ENCODE assay signal across 8 cellular contexts in genomic region chr18:63422862-63423304, GRCh38. TPM values are rescaled to one million over a fixed set of nuclear protein-coding genes. Genes with fewer than 3 reads are reported as not detected.
DNase-seq lines count a peak whose midpoint lies in the region; ATAC-seq, FAIRE-seq and TF ChIP-seq lines count a peak whose summit lies in the region.

No MANE protein-coding gene starts in this region.

- H3K4me1 Mint-ChIP-seq in Caco-2 (ENCODE audit: low read depth, unreplicated experiment): peaks cover 9% of the 10 kb centered on the region

- H3K36me3 Mint-ChIP-seq in Caco-2 (ENCODE audit: insufficient read depth, unreplicated experiment): peaks cover 18% of the 10 kb centered on the region

- no peaks in the 10 kb centered on the region for H3K27me3 Mint-ChIP-seq in Caco-2 (ENCODE audit: insufficient read depth, unreplicated experiment)

- peak overlapping the region; percentile 99 for H3K4me2 ChIP-seq in GM12878 (ENCODE audit: control insufficient read depth, insufficient read depth)

- H4K20me1 ChIP-seq in GM12878 (ENCODE audit: control insufficient read depth, insufficient read depth): no peaks in the 10 kb centered on the region

- 0 out of 2 replicates have a peak, but pooled peaks have one; percentile 8 for TF ChIP-seq POLR2A in GM12878 (IDR thresholded peaks at IDR 0.05; ENCODE audit: low read depth, low read length)

- no peak for TF ChIP-seq RAD21 in GM12878 (IDR thresholded peaks at IDR 0.05; ENCODE audit: insufficient read depth, low read depth, low read length)

- no peaks in the 10 kb centered on the region for H3K36me3 ChIP-seq in Caco-2 (ENCODE audit: control insufficient read depth, insufficient read depth, low read length)
- no peaks in the 10 kb centered on the region; a peak in 1 of 4 replicates for H3K36me3 ChIP-seq in GM12878 (ENCODE audit: control insufficient read depth in 2 of 2, insufficient read depth in 2 of 2, low read length in 1 of 2)

- CTCF ChIA-PET in Caco-2 (lab: Charles Lee) (interaction anchor here (1.2 kb wide), 1 partner anchor 17 kb away, joined by 3 read pairs; no protein-coding TSS in a partner anchor), GM12878 (lab: Yijun Ruan, JAX) (interaction anchor here (1.0 to 1.2 kb wide), 2 partner anchors 17 to 440 kb away, joined by 3 to 4 read pairs; no protein-coding TSS in a partner anchor)

- H3K4me1 ChIP-seq in Caco-2 (no peaks in the 10 kb centered on the region), GM12878 (ENCODE audit: control insufficient read depth, insufficient read depth, low read length) (no peaks in the 10 kb centered on the region)

- H3K27ac Mint-ChIP-seq in Caco-2 (ENCODE audit: unreplicated experiment): peak overlapping the region; percentile 98

- peak overlapping the region; percentile 96 for H3K9ac ChIP-seq in GM12878 (ENCODE audit: control insufficient read depth, insufficient read depth, low read length)

- H3K79me2 ChIP-seq in GM12878 (ENCODE audit: control insufficient read depth, insufficient read depth, low read length): peaks cover 40% of the 10 kb centered on the region

- under 1% methylated on average over 27 of the region's 27 CpGs for WGBS in GM12878 (ENCODE audit: insufficient coverage, insufficient replicate concordance, low lambda C conversion rate, missing lambda C conversion rate)

- TSS peak; percentile 88 for BruUV-seq in Caco-2 (replicated peaks; lab: Mats Ljungman, UMichigan)
- BruUV-seq in GM12878 (replicated peaks; lab: Mats Ljungman, UMichigan): TSS peak; percentile 99

- SMC1A ChIA-PET in GM12878 (lab: Charles Lee; ENCODE audit: uncharacterized antibody, unreplicated experiment): interaction anchor here (1.0 to 1.7 kb wide), 5 partner anchors 9 to 405 kb away, joined by 3 to 4 read pairs (median 3); no protein-coding TSS in a partner anchor

- peak overlapping the region; percentile 81 for H2AFZ ChIP-seq in GM12878 (ENCODE audit: control insufficient read depth, low read depth, low read length)

- DNase-seq in Caco-2 (no peak), GM12878 (ENCODE audit: low read depth, low spot score) (no peak), ureter (ENCODE audit: low spot score) (no peak), urothelium cell line (ENCODE audit: low spot score) (no peak)

- H3K4me3 ChIP-seq in Caco-2 (ENCODE audit: low read depth, low read length) (peak overlapping the region; percentile 45), GM12878 (peak overlapping the region; percentile 77)

- H3K9me3 Mint-ChIP-seq in Caco-2 (ENCODE audit: unreplicated experiment): no peaks in the 10 kb centered on the region

- no peaks in the 10 kb centered on the region for H3K27me3 ChIP-seq in Caco-2 (replicated peaks; ENCODE audit: control insufficient read depth, insufficient read depth, low read length)
- no peaks in the 10 kb centered on the region for H3K27me3 ChIP-seq in GM12878 (replicated peaks in 1 of 2; ENCODE audit: control insufficient read depth in 2 of 2, insufficient read depth in 2 of 2, low read length in 1 of 2)
- no peaks in the 10 kb centered on the region for H3K27me3 ChIP-seq in layer of hippocampus (ENCODE audit: control insufficient read depth, insufficient read depth, low read length)

- TF ChIP-seq EP300 in GM12878 (IDR thresholded peaks at IDR 0.05; ENCODE audit: borderline replicate concordance in 1 of 2, control insufficient read depth in 1 of 2, low read depth in 2 of 2, low read length in 2 of 2): no peak

- peak overlapping the region; percentile 79 for H3K4me3 Mint-ChIP-seq in Caco-2 (ENCODE audit: unreplicated experiment)

- POLR2A ChIA-PET in Caco-2 (lab: Charles Lee): interaction anchor here (1.2 kb wide), 1 partner anchor 12 kb away, joined by 5 read pairs; no protein-coding TSS in a partner anchor
- POLR2A ChIA-PET in GM12878 (lab: Charles Lee): interaction anchor here (1.0 to 3.1 kb wide), 2 partner anchors 16 to 57 kb away, joined by 3 to 10 read pairs; no protein-coding TSS in a partner anchor

- TF ChIP-seq CTCF in Caco-2 (IDR thresholded peaks at IDR 0.05; ENCODE audit: insufficient read depth in 1 of 2, low read depth in 1 of 2, low read length in 1 of 2, severe bottlenecking in 1 of 2, unreplicated experiment in 1 of 2) (no peak), GM12878 (IDR thresholded peaks at IDR 0.05 in 2 of 3, conservative IDR thresholded peaks at IDR 0.05 in 1 of 3; ENCODE audit: control insufficient read depth in 2 of 3, extremely low read depth in 1 of 3, insufficient read depth in 1 of 3, low read depth in 3 of 3, low read length in 3 of 3) (no peak; a peak in 1 of 6 replicates)

- H3K27ac ChIP-seq in GM12878 (ENCODE audit: control insufficient read depth, insufficient read depth): peak overlapping the region; percentile 94
- H3K27ac ChIP-seq in layer of hippocampus (ENCODE audit: low read depth, low read length): peak overlapping the region; percentile 95
- H3K27ac ChIP-seq in temporal lobe (ENCODE audit: low read depth, low read length): peak overlapping the region; percentile 96

- RAD21 ChIA-PET in GM12878 (lab: Charles Lee; ENCODE audit: unreplicated experiment): interaction anchor here (1.0 to 1.2 kb wide), 3 partner anchors 16 to 100 kb away, joined by 3 to 7 read pairs (median 5); no protein-coding TSS in a partner anchor

- intact Hi-C loops in Caco-2 (cut with micrococcal nuclease; ENCODE audit: unreplicated experiment): loop anchor here (1.0 kb wide), 1 partner anchor 56 kb away; the partner anchor contains the start of gene KDSR
- intact Hi-C loops in GM12878 (cut with micrococcal nuclease; ENCODE audit: unreplicated experiment): loop anchor here (1.0 to 10.0 kb wide), 4 partner anchors 56 to 898 kb away; partner anchors contain the start of genes KDSR and ZCCHC2

- in situ Hi-C loops in GM12878 (cut with MboI): loop anchor here (10.0 kb wide), 1 partner anchor 708 kb away; the partner anchor contains the start of gene PHLPP1

- FAIRE-seq in GM12878 (lab: Jason Lieb, UNC) (no peak), urothelium cell line (lab: Jason Lieb, UNC) (no peak)

- ATAC-seq in GM19463 (IDR thresholded peaks at IDR 0.05; ENCODE audit: unreplicated experiment) (peak; percentile 22), HG03521 (IDR thresholded peaks at IDR 0.05; ENCODE audit: unreplicated experiment) (peak; percentile 25), GM12878 (peak; percentile 59)

- no peaks in the 10 kb centered on the region for H3K9me3 ChIP-seq in Caco-2
- H3K9me3 ChIP-seq in GM12878 (replicated peaks; ENCODE audit: control insufficient read depth, insufficient read depth, low read length): no peaks in the 10 kb centered on the region

RNA-seq across cellular contexts. Expression of gene VPS4B, which starts 0.6 kb away (rescaled TPM):
- total RNA-seq in Caco-2 (2022): 35.0 and 35.3 TPM in 2 replicates
- 31.6 and 34.6 TPM in 2 replicates for total RNA-seq in GM12878 (2013; cell fraction: nucleolus; rRNA removed)
- total RNA-seq in GM12878 (2014; rRNA removed): 24.3 and 30.8 TPM in 2 replicates
- 36.4 and 37.6 TPM in 2 replicates for total RNA-seq in GM12878 (2014; rRNA removed; fragmentation: Illumina TruSeq; extraction: Trizol)
- total RNA-seq in GM12878 (2021): 27.4 and 34.0 TPM in 2 replicates
- 8.8 TPM for polyA plus RNA-seq in GM12878 (2011; ENCODE audit: low read depth)
- polyA plus RNA-seq in GM12878 (2011; rRNA removed): 28.4 and 46.6 TPM in 2 replicates
- 13.2 and 16.8 TPM in 2 replicates for polyA plus RNA-seq in GM12878 (2011; cell fraction: cytosol; rRNA removed)
- 8.1 and 9.4 TPM in 2 replicates for polyA plus RNA-seq in GM12878 (2011; cell fraction: nucleus; rRNA removed)
- 15.0 and 20.3 TPM in 2 replicates for polyA plus RNA-seq in GM12878 (2012)
- 29.7 and 39.0 TPM in 2 replicates for polyA plus RNA-seq in GM12878 (2014; fragmentation: Illumina TruSeq; extraction: Trizol)
- 10 to 100 TPM; 25.7 to 29.9 TPM for polyA plus RNA-seq in GM12878 (2014; fragmentation: Nextera tagmentation; extraction: Ambion mirVana)
- polyA plus RNA-seq in GM12878 (2014; rRNA removed): 18.0 and 21.4 TPM in 2 replicates
- 10 to 100 TPM; 31.3 to 34.2 TPM for polyA plus RNA-seq in GM12878 (2016; fragmentation: Nextera tagmentation; extraction: Ambion mirVana)
- 16.0 and 27.8 TPM in 2 replicates for polyA minus RNA-seq in GM12878 (2011; rRNA and poly(A)+ RNA removed)
- 24.2 and 26.2 TPM in 2 replicates for polyA minus RNA-seq in GM12878 (2011; cell fraction: cytosol; rRNA and poly(A)+ RNA removed)
- polyA minus RNA-seq in GM12878 (2011; cell fraction: nucleus; rRNA and poly(A)+ RNA removed): 16.4 and 28.2 TPM in 2 replicates
- 21.6 TPM for total RNA-seq in temporal lobe
- 85.8 TPM for total RNA-seq in ureter

RNA-seq across cellular contexts. Expression of gene SERPINB5, which starts 53.9 kb away (rescaled TPM):
- total RNA-seq in Caco-2 (2022) (not detected in 2 replicates), GM12878 (2014; rRNA removed) (0.05 TPM in 1 of 2 replicates, not detected in the other), GM12878 (2014; rRNA removed; fragmentation: Illumina TruSeq; extraction: Trizol) (not detected in 2 replicates), GM12878 (2021) (not detected in 2 replicates), temporal lobe (0.49 TPM), ureter (25.7 TPM)
- not detected in 2 replicates for total RNA-seq in GM12878 (2013; cell fraction: nucleolus; rRNA removed)
- polyA plus RNA-seq in GM12878 (2011; ENCODE audit: low read depth): not detected
- polyA plus RNA-seq in GM12878 (2011; rRNA removed) (0.04 TPM in 1 of 2 replicates, not detected in the other), GM12878 (2014; fragmentation: Illumina TruSeq; extraction: Trizol) (0.03 TPM in 1 of 2 replicates, not detected in the other), GM12878 (2014; fragmentation: Nextera tagmentation; extraction: Ambion mirVana) (not detected), GM12878 (2014; rRNA removed) (not detected in 2 replicates), GM12878 (2016; fragmentation: Nextera tagmentation; extraction: Ambion mirVana) (not detected)
- polyA plus RNA-seq in GM12878 (2011; cell fraction: cytosol; rRNA removed): not detected in 2 replicates
- not detected in 2 replicates for polyA plus RNA-seq in GM12878 (2011; cell fraction: nucleus; rRNA removed)
- not detected in 2 replicates for polyA plus RNA-seq in GM12878 (2012)
- polyA minus RNA-seq in GM12878 (2011; rRNA and poly(A)+ RNA removed): not detected in 2 replicates
- 0.83 TPM in 1 of 2 replicates, not detected in the other for polyA minus RNA-seq in GM12878 (2011; cell fraction: cytosol; rRNA and poly(A)+ RNA removed)
- not detected in 2 replicates for polyA minus RNA-seq in GM12878 (2011; cell fraction: nucleus; rRNA and poly(A)+ RNA removed)

RNA-seq across cellular contexts. Expression of gene KDSR, which starts 55.9 kb away (rescaled TPM):
- 22.8 and 26.8 TPM in 2 replicates for total RNA-seq in Caco-2 (2022)
- total RNA-seq in GM12878 (2013; cell fraction: nucleolus; rRNA removed): 26.3 and 31.1 TPM in 2 replicates
- total RNA-seq in GM12878 (2014; rRNA removed): 9.7 and 9.9 TPM in 2 replicates
- total RNA-seq in GM12878 (2014; rRNA removed; fragmentation: Illumina TruSeq; extraction: Trizol): 11.2 and 12.3 TPM in 2 replicates
- total RNA-seq in GM12878 (2021): 24.6 and 24.9 TPM in 2 replicates
- polyA plus RNA-seq in GM12878 (2011; ENCODE audit: low read depth): 9.6 TPM
- polyA plus RNA-seq in GM12878 (2011; rRNA removed): 17.3 and 18.3 TPM in 2 replicates
- polyA plus RNA-seq in GM12878 (2011; cell fraction: cytosol; rRNA removed): 8.9 and 10.3 TPM in 2 replicates
- 9.1 and 11.3 TPM in 2 replicates for polyA plus RNA-seq in GM12878 (2011; cell fraction: nucleus; rRNA removed)
- polyA plus RNA-seq in GM12878 (2012): 13.8 and 18.8 TPM in 2 replicates
- 15.4 and 15.6 TPM in 2 replicates for polyA plus RNA-seq in GM12878 (2014; fragmentation: Illumina TruSeq; extraction: Trizol)
- polyA plus RNA-seq in GM12878 (2014; fragmentation: Nextera tagmentation; extraction: Ambion mirVana): 1 to 10 TPM; 5.2 to 7.8 TPM
- polyA plus RNA-seq in GM12878 (2014; rRNA removed): 13.3 and 14.0 TPM in 2 replicates
- 10 to 100 TPM; 24.2 to 25.9 TPM for polyA plus RNA-seq in GM12878 (2016; fragmentation: Nextera tagmentation; extraction: Ambion mirVana)
- polyA minus RNA-seq in GM12878 (2011; rRNA and poly(A)+ RNA removed): 12.2 and 15.2 TPM in 2 replicates
- 7.6 and 15.5 TPM in 2 replicates for polyA minus RNA-seq in GM12878 (2011; cell fraction: cytosol; rRNA and poly(A)+ RNA removed)
- 9.2 and 17.3 TPM in 2 replicates for polyA minus RNA-seq in GM12878 (2011; cell fraction: nucleus; rRNA and poly(A)+ RNA removed)
- total RNA-seq in temporal lobe: 13.3 TPM
- total RNA-seq in ureter: 57.6 TPM

Comparison
In these comparisons a context has a peak if more than half of its experiments do, and no peak if none do; other contexts are left out.
1. RNA of gene SERPINB5, which starts 53.9 kb away (total RNA-seq): 25.7 TPM in ureter (single experiment); 0.49 TPM in temporal lobe (single experiment), not detected in Caco-2 and 0.05 TPM in GM12878; every median in the first group is over 10 times any median in the second.
2. Peak in every context shown above with its lines, with median percentiles within 50 percentile points of each other: ATAC-seq and H3K27ac ChIP-seq.